Comparison of ENCODE assay signal across 33 cellular contexts in genomic region chr11:44416776-44417175, GRCh38.
DNase-seq lines count a peak whose midpoint lies in the region; ATAC-seq, FAIRE-seq and TF ChIP-seq lines count a peak whose summit lies in the region.
"Had no signal": no experiment of that assay in that cellular context is flagged by ENCODE, and none has a peak within 500 bp of the region (broad histone marks: within the 10 kb centered on the region; RNA-seq: fewer than 3 reads in every experiment).

No MANE protein-coding gene starts in this region.

- no peak overlapping the region for H3K4ac ChIP-seq in mesendoderm (ENCODE audit: low read depth, low read length)

- H3K9me3 Mint-ChIP-seq in MCF 10A (ENCODE audit: unreplicated experiment), result peaks cover 7% of the 10 kb centered on the region
- H3K9me3 Mint-ChIP-seq in activated T-cell treated with anti-CD3 and anti-CD28 coated beads, Interleukin-2, amount 50 U/mL, for 4 hours, result no peaks in the 10 kb centered on the region
- H3K9me3 Mint-ChIP-seq: T-helper 2 cell treated with Interferon-gamma antibody and Interleukin-4, amounts not matched to agents 5 μg/mL and 100 μg/mL, for 36 hours had no signal

- no peak overlapping the region for H3K18ac ChIP-seq in mesendoderm (ENCODE audit: low read length)

- no peak for TF ChIP-seq CTCF in MCF 10A (IDR thresholded peaks at IDR 0.05; ENCODE audit: unreplicated experiment)
- TF ChIP-seq CTCF in breast epithelium (IDR thresholded peaks at IDR 0.05), result no peak
- no peak for TF ChIP-seq CTCF in RWPE2 (IDR thresholded peaks at IDR 0.05; ENCODE audit: poor library complexity, severe bottlenecking)
- no peak for TF ChIP-seq CTCF in D721Med (IDR thresholded peaks at IDR 0.05; ENCODE audit: insufficient read depth, missing control alignments)
- no peak for TF ChIP-seq CTCF in ovary (IDR thresholded peaks at IDR 0.05)

- H3K27ac Mint-ChIP-seq in MCF 10A (ENCODE audit: low read depth, unreplicated experiment), result no peak overlapping the region
- H3K27ac Mint-ChIP-seq: CD8-positive, alpha-beta memory T cell; mesothelial cell of epicardium; naive thymus-derived CD4-positive, alpha-beta T cell; T-helper 2 cell treated with Interferon-gamma antibody and Interleukin-4, amounts not matched to agents 5 μg/mL and 100 μg/mL, for 36 hours had no signal

- TF ChIP-seq POLR2A in breast epithelium (IDR thresholded peaks at IDR 0.05), result no peak
- TF ChIP-seq POLR2A in ovary (IDR thresholded peaks at IDR 0.05), result no peak

- no peak overlapping the region for H2BK120ac ChIP-seq in mesendoderm (ENCODE audit: low read depth, low read length)

- ATAC-seq in RWPE2 (ENCODE audit: low read depth), result peak; percentile 35; the same call in 1 of the 3 replicates
- no peak for ATAC-seq in activated T-cell treated with anti-CD3 and anti-CD28 coated beads, Interleukin-2, amount 50 U/mL, for 4 hours
- ATAC-seq: body of pancreas; naive thymus-derived CD4-positive, alpha-beta T cell; psoas muscle; Right ventricle myocardium inferior had no signal

- intact Hi-C loops in MCF 10A (cut with micrococcal nuclease) (no loop called here), breast epithelium (cut with DNase I; ENCODE audit: low total_unique reads) (no loop called here), ovary (cut with DNase I) (no loop called here)

- POLR2A ChIA-PET in MCF 10A (lab: Yijun Ruan, JAX), result no interaction called here

- H3K9me3 ChIP-seq in breast epithelium, result no peaks in the 10 kb centered on the region
- no peaks in the 10 kb centered on the region for H3K9me3 ChIP-seq in RWPE2 (ENCODE audit: severe bottlenecking)
- H3K9me3 ChIP-seq in ovary, result no peaks in the 10 kb centered on the region
- H3K9me3 ChIP-seq: adrenal gland, BE2C, body of pancreas, HAP-1, psoas muscle, thoracic aorta had no signal

- no peak for TF ChIP-seq EP300 in ovary (IDR thresholded peaks at IDR 0.05)

- H3K27ac ChIP-seq in breast epithelium (no peak overlapping the region), RWPE2 (ENCODE audit: poor library complexity, severe bottlenecking) (no peak overlapping the region), mesendoderm (ENCODE audit: low read depth, low read length) (no peak overlapping the region), ovary (no peak overlapping the region)
- H3K27ac ChIP-seq: adrenal gland, body of pancreas, hepatocyte, left ventricle myocardium inferior, psoas muscle, thoracic aorta had no signal

- H3K27me3 Mint-ChIP-seq in MCF 10A (ENCODE audit: insufficient read depth, unreplicated experiment), result no peaks in the 10 kb centered on the region
- peaks cover 10% of the 10 kb centered on the region for H3K27me3 Mint-ChIP-seq in activated T-cell treated with anti-CD3 and anti-CD28 coated beads, Interleukin-2, amount 50 U/mL, for 4 hours (ENCODE audit: low read depth)

- no peak overlapping the region for H3K23ac ChIP-seq in mesendoderm (ENCODE audit: low read length)

- no peak overlapping the region for H2BK5ac ChIP-seq in mesendoderm (ENCODE audit: low read length)

- H3K4me3 ChIP-seq in breast epithelium (no peak overlapping the region), RWPE2 (ENCODE audit: severe bottlenecking) (no peak overlapping the region), mesendoderm (ENCODE audit: low read length) (no peak overlapping the region), ovary (no peak overlapping the region)
- H3K4me3 ChIP-seq: A549, adrenal gland, body of pancreas, HAP-1, hepatocyte, left ventricle myocardium inferior, psoas muscle, thoracic aorta had no signal

- H2BK15ac ChIP-seq in mesendoderm (replicated peaks; ENCODE audit: low read depth), result no peak overlapping the region

- no peak overlapping the region for H3K9ac ChIP-seq in mesendoderm (ENCODE audit: low read length)

- H3K79me1 ChIP-seq in mesendoderm (ENCODE audit: low read length), result no peaks in the 10 kb centered on the region

- peak; percentile 32 for DNase-seq in MCF 10A (ENCODE audit: unreplicated experiment)
- DNase-seq in breast epithelium (ENCODE audit: low spot score in 2 of 2), result no peak
- DNase-seq in RWPE2 (ENCODE audit: low spot score), result no peak
- DNase-seq in glomerular visceral epithelial cell (ENCODE audit: extremely low spot score), result peak; percentile 59
- DNase-seq in D721Med (ENCODE audit: insufficient read length, low spot score), result no peak
- no peak for DNase-seq in activated T-cell treated with anti-CD3 and anti-CD28 coated beads, Interleukin-2, amount 50 U/mL, for 4 hours
- no peak for DNase-seq in mesendoderm
- no peak for DNase-seq in ovary
- DNase-seq: activated CD4-positive, alpha-beta T cell treated with anti-CD3 and anti-CD28 coated beads for 4 hours; activated naive CD4-positive, alpha-beta T cell treated with Interleukin-2 at 50 U/mL for 16 hours; adrenal gland; BE2C; body of pancreas; CD8-positive, alpha-beta memory T cell; DMS153; erythroblast; foreskin melanocyte; GF-D8; IMR-90; left ventricle myocardium inferior; naive thymus-derived CD4-positive, alpha-beta T cell; NCI-H2081; NCI-H345; NCI-H82; psoas muscle; stimulated activated naive CD4-positive, alpha-beta T cell treated with Interleukin-2 at 50 U/mL for 16 hours had no signal

- no peak overlapping the region for H3K56ac ChIP-seq in mesendoderm (ENCODE audit: low read length)

- H3K4me3 Mint-ChIP-seq in MCF 10A (ENCODE audit: unreplicated experiment), result no peak overlapping the region
- H3K4me3 Mint-ChIP-seq in activated T-cell treated with anti-CD3 and anti-CD28 coated beads, Interleukin-2, amount 50 U/mL, for 4 hours, result no peak overlapping the region
- H3K4me3 Mint-ChIP-seq: CD8-positive, alpha-beta memory T cell; mesothelial cell of epicardium; naive thymus-derived CD4-positive, alpha-beta T cell; T-helper 2 cell treated with Interferon-gamma antibody and Interleukin-4, amounts not matched to agents 5 μg/mL and 100 μg/mL, for 36 hours had no signal

- H3K27me3 ChIP-seq in breast epithelium, result no peaks in the 10 kb centered on the region
- H3K27me3 ChIP-seq in RWPE2 (ENCODE audit: insufficient read depth, poor library complexity, severe bottlenecking), result peaks cover 21% of the 10 kb centered on the region
- no peaks in the 10 kb centered on the region for H3K27me3 ChIP-seq in mesendoderm (ENCODE audit: insufficient read depth, low read length, poor library complexity)
- H3K27me3 ChIP-seq in ovary, result no peaks in the 10 kb centered on the region
- H3K27me3 ChIP-seq: adrenal gland, BE2C, body of pancreas had no signal

- CTCF ChIA-PET in MCF 10A (lab: Yijun Ruan, JAX), result interaction anchor here (0.5 to 1.1 kb wide), 2 partner anchors 11 to 86 kb away, joined by 5 read pairs; no protein-coding TSS in a partner anchor

- BruUV-seq in MCF 10A (replicated peaks; lab: Mats Ljungman, UMichigan), result no TSS peak

- no peak for FAIRE-seq in D721Med (lab: Jason Lieb, UNC)
- FAIRE-seq: A549 had no signal

- no peak overlapping the region for H4K8ac ChIP-seq in mesendoderm (ENCODE audit: low read depth, low read length)

- no peak overlapping the region for H3K4me2 ChIP-seq in mesendoderm (ENCODE audit: low read length)
- H3K4me2 ChIP-seq: hepatocyte had no signal

- H3K36me3 ChIP-seq in breast epithelium (no peaks in the 10 kb centered on the region), RWPE2 (ENCODE audit: low read depth) (no peaks in the 10 kb centered on the region), mesendoderm (ENCODE audit: control insufficient read depth, insufficient read depth, low read length) (no peaks in the 10 kb centered on the region), ovary (no peaks in the 10 kb centered on the region)
- H3K36me3 ChIP-seq: adrenal gland, BE2C, HAP-1, left ventricle myocardium inferior, thoracic aorta had no signal

- no peaks in the 10 kb centered on the region for H3K79me2 ChIP-seq in mesendoderm (ENCODE audit: control insufficient read depth, insufficient read depth, low read length)
- H3K79me2 ChIP-seq: hepatocyte had no signal

- no peak overlapping the region for H4K5ac ChIP-seq in mesendoderm (ENCODE audit: low read length)

- no peaks in the 10 kb centered on the region for H3K4me1 Mint-ChIP-seq in MCF 10A (ENCODE audit: insufficient read depth, unreplicated experiment)
- no peaks in the 10 kb centered on the region for H3K4me1 Mint-ChIP-seq in activated T-cell treated with anti-CD3 and anti-CD28 coated beads, Interleukin-2, amount 50 U/mL, for 4 hours (ENCODE audit: low read depth)
- H3K4me1 Mint-ChIP-seq: CD8-positive, alpha-beta memory T cell; mesothelial cell of epicardium had no signal

- H3K36me3 Mint-ChIP-seq in MCF 10A (ENCODE audit: insufficient read depth, unreplicated experiment), result no peaks in the 10 kb centered on the region
- no peaks in the 10 kb centered on the region for H3K36me3 Mint-ChIP-seq in activated T-cell treated with anti-CD3 and anti-CD28 coated beads, Interleukin-2, amount 50 U/mL, for 4 hours (ENCODE audit: insufficient read depth)
- H3K36me3 Mint-ChIP-seq: CD8-positive, alpha-beta memory T cell; mesothelial cell of epicardium had no signal

- H2AK5ac ChIP-seq in mesendoderm (ENCODE audit: low read length), result no peak overlapping the region

- no peaks in the 10 kb centered on the region for H3K4me1 ChIP-seq in breast epithelium
- no peaks in the 10 kb centered on the region for H3K4me1 ChIP-seq in RWPE2 (ENCODE audit: insufficient read depth, poor library complexity, severe bottlenecking)
- no peaks in the 10 kb centered on the region for H3K4me1 ChIP-seq in mesendoderm (ENCODE audit: control insufficient read depth, low read depth, low read length)
- H3K4me1 ChIP-seq in ovary (ENCODE audit: insufficient read depth), result no peaks in the 10 kb centered on the region
- H3K4me1 ChIP-seq: adrenal gland, BE2C, body of pancreas, HAP-1, left ventricle myocardium inferior, psoas muscle had no signal

Comparison
In these comparisons a context has a peak if more than half of its experiments do, and no peak if none do; other contexts are left out.
1. DNase-seq: peak in MCF 10A (single experiment) and glomerular visceral epithelial cell (single experiment); none in breast epithelium (0 of 2), RWPE2 (single experiment), D721Med (single experiment), activated T-cell treated with anti-CD3 and anti-CD28 coated beads, Interleukin-2, amount 50 U/mL, for 4 hours (single experiment), mesendoderm (single experiment) and ovary (0 of 5).